In genomic region chr4:39406763-39407583, GRCh38 we compare ENCODE assay signal across 1 cellular context.
TF ChIP-seq lines count a peak whose summit lies in the region.

KLB (plus strand) TSS chr4:39406930; CDS start chr4:39406950, 20 bp downstream.

TF ChIP-seq in HepG2, 621 proteins besides CTCF, POLR2A, EP300 and RAD21 (continued from another document and continues in another):
- TF ChIP-seq CCAR2 (optimal IDR thresholded peaks at IDR 0.05; ENCODE audit: low read depth, low read length): no peak
- no peak for TF ChIP-seq ZNF773 (CRISPR knock-in tag; IDR thresholded peaks at IDR 0.05; ENCODE audit: borderline replicate concordance)
- TF ChIP-seq ZNF280B (CRISPR knock-in tag; IDR thresholded peaks at IDR 0.05; ENCODE audit: borderline replicate concordance): no peak
- TF ChIP-seq ZNF260 (CRISPR knock-in tag; IDR thresholded peaks at IDR 0.05; ENCODE audit: borderline replicate concordance, low read depth): no peak
- TF ChIP-seq GATAD1 (CRISPR knock-in tag; IDR thresholded peaks at IDR 0.05): no peak
- TF ChIP-seq CREB1 (IDR thresholded peaks at IDR 0.05): peak; percentile 43
- peak; percentile 76 for TF ChIP-seq CREB1 (CRISPR knock-in tag; IDR thresholded peaks at IDR 0.05)
- TF ChIP-seq DDIT3 (CRISPR knock-in tag; IDR thresholded peaks at IDR 0.05): no peak
- TF ChIP-seq ZNF781 (CRISPR knock-in tag; IDR thresholded peaks at IDR 0.05; ENCODE audit: borderline replicate concordance, not compliant biosample characterization): peak; percentile 61
- TF ChIP-seq SUZ12 (IDR thresholded peaks at IDR 0.05; ENCODE audit: low read depth, low read length): no peak
- TF ChIP-seq ZNF18 (CRISPR knock-in tag; IDR thresholded peaks at IDR 0.05; ENCODE audit: insufficient replicate concordance): no peak
- TF ChIP-seq, protein P1, sequence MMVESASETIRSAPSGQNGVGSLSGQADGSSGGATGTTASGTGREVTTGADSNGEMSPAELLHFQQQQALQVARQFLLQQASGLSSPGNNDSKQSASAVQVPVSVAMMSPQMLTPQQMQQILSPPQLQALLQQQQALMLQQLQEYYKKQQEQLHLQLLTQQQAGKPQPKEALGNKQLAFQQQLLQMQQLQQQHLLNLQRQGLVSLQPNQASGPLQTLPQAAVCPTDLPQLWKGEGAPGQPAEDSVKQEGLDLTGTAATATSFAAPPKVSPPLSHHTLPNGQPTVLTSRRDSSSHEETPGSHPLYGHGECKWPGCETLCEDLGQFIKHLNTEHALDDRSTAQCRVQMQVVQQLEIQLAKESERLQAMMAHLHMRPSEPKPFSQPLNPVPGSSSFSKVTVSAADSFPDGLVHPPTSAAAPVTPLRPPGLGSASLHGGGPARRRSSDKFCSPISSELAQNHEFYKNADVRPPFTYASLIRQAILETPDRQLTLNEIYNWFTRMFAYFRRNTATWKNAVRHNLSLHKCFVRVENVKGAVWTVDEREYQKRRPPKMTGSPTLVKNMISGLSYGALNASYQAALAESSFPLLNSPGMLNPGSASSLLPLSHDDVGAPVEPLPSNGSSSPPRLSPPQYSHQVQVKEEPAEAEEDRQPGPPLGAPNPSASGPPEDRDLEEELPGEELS (CRISPR knock-in tag; IDR thresholded peaks at IDR 0.05): peak; percentile 83
- no peak for TF ChIP-seq NFE2 (CRISPR knock-in tag; IDR thresholded peaks at IDR 0.05)
- no peak for TF ChIP-seq ZNF468 (CRISPR knock-in tag; IDR thresholded peaks at IDR 0.05)
- TF ChIP-seq, protein P2, sequence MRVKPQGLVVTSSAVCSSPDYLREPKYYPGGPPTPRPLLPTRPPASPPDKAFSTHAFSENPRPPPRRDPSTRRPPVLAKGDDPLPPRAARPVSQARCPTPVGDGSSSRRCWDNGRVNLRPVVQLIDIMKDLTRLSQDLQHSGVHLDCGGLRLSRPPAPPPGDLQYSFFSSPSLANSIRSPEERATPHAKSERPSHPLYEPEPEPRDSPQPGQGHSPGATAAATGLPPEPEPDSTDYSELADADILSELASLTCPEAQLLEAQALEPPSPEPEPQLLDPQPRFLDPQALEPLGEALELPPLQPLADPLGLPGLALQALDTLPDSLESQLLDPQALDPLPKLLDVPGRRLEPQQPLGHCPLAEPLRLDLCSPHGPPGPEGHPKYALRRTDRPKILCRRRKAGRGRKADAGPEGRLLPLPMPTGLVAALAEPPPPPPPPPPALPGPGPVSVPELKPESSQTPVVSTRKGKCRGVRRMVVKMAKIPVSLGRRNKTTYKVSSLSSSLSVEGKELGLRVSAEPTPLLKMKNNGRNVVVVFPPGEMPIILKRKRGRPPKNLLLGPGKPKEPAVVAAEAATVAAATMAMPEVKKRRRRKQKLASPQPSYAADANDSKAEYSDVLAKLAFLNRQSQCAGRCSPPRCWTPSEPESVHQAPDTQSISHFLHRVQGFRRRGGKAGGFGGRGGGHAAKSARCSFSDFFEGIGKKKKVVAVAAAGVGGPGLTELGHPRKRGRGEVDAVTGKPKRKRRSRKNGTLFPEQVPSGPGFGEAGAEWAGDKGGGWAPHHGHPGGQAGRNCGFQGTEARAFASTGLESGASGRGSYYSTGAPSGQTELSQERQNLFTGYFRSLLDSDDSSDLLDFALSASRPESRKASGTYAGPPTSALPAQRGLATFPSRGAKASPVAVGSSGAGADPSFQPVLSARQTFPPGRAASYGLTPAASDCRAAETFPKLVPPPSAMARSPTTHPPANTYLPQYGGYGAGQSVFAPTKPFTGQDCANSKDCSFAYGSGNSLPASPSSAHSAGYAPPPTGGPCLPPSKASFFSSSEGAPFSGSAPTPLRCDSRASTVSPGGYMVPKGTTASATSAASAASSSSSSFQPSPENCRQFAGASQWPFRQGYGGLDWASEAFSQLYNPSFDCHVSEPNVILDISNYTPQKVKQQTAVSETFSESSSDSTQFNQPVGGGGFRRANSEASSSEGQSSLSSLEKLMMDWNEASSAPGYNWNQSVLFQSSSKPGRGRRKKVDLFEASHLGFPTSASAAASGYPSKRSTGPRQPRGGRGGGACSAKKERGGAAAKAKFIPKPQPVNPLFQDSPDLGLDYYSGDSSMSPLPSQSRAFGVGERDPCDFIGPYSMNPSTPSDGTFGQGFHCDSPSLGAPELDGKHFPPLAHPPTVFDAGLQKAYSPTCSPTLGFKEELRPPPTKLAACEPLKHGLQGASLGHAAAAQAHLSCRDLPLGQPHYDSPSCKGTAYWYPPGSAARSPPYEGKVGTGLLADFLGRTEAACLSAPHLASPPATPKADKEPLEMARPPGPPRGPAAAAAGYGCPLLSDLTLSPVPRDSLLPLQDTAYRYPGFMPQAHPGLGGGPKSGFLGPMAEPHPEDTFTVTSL (CRISPR knock-in tag; IDR thresholded peaks at IDR 0.05; ENCODE audit: borderline replicate concordance): peak; percentile 53; the same call in 1 of the 2 replicates
- TF ChIP-seq DMTF1 (CRISPR knock-in tag; IDR thresholded peaks at IDR 0.05): no peak
- TF ChIP-seq NFKB2 (CRISPR knock-in tag; IDR thresholded peaks at IDR 0.05; ENCODE audit: borderline replicate concordance): no peak
- TF ChIP-seq MAX (IDR thresholded peaks at IDR 0.05): peak; percentile 29
- TF ChIP-seq ZNF256 (CRISPR knock-in tag; conservative IDR thresholded peaks at IDR 0.05): 0 out of 2 replicates have a peak, but pooled peaks have one; percentile 71
- no peak for TF ChIP-seq ZNF598 (CRISPR knock-in tag; IDR thresholded peaks at IDR 0.05; ENCODE audit: borderline replicate concordance)
- TF ChIP-seq, protein P3, sequence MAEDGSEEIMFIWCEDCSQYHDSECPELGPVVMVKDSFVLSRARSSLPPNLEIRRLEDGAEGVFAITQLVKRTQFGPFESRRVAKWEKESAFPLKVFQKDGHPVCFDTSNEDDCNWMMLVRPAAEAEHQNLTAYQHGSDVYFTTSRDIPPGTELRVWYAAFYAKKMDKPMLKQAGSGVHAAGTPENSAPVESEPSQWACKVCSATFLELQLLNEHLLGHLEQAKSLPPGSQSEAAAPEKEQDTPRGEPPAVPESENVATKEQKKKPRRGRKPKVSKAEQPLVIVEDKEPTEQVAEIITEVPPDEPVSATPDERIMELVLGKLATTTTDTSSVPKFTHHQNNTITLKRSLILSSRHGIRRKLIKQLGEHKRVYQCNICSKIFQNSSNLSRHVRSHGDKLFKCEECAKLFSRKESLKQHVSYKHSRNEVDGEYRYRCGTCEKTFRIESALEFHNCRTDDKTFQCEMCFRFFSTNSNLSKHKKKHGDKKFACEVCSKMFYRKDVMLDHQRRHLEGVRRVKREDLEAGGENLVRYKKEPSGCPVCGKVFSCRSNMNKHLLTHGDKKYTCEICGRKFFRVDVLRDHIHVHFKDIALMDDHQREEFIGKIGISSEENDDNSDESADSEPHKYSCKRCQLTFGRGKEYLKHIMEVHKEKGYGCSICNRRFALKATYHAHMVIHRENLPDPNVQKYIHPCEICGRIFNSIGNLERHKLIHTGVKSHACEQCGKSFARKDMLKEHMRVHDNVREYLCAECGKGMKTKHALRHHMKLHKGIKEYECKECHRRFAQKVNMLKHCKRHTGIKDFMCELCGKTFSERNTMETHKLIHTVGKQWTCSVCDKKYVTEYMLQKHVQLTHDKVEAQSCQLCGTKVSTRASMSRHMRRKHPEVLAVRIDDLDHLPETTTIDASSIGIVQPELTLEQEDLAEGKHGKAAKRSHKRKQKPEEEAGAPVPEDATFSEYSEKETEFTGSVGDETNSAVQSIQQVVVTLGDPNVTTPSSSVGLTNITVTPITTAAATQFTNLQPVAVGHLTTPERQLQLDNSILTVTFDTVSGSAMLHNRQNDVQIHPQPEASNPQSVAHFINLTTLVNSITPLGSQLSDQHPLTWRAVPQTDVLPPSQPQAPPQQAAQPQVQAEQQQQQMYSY (CRISPR knock-in tag; IDR thresholded peaks at IDR 0.05): peak; percentile 40; the same call in 1 of the 2 replicates
- TF ChIP-seq KMT2B (CRISPR knock-in tag; IDR thresholded peaks at IDR 0.05): peak; percentile 61; the same call in 1 of the 2 replicates
- peak in 1 of 2 experiments; percentile 77; a peak in 2 of 4 replicates for TF ChIP-seq KLF16 (CRISPR knock-in tag; IDR thresholded peaks at IDR 0.05)
- TF ChIP-seq, protein P4, sequence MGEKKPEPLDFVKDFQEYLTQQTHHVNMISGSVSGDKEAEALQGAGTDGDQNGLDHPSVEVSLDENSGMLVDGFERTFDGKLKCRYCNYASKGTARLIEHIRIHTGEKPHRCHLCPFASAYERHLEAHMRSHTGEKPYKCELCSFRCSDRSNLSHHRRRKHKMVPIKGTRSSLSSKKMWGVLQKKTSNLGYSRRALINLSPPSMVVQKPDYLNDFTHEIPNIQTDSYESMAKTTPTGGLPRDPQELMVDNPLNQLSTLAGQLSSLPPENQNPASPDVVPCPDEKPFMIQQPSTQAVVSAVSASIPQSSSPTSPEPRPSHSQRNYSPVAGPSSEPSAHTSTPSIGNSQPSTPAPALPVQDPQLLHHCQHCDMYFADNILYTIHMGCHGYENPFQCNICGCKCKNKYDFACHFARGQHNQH (CRISPR knock-in tag; IDR thresholded peaks at IDR 0.05): peak; percentile 76
- TF ChIP-seq ZNF703 (CRISPR knock-in tag; IDR thresholded peaks at IDR 0.05; ENCODE audit: borderline replicate concordance): no peak
- peak; percentile 94 for TF ChIP-seq TGIF2 (CRISPR knock-in tag; IDR thresholded peaks at IDR 0.05)
- TF ChIP-seq PBX2 (CRISPR knock-in tag; IDR thresholded peaks at IDR 0.05): no peak
- 0 out of 2 replicates have a peak, but pooled peaks have one; percentile 8 for TF ChIP-seq NFYC (CRISPR knock-in tag; IDR thresholded peaks at IDR 0.05)
- TF ChIP-seq SALL2 (CRISPR knock-in tag; IDR thresholded peaks at IDR 0.05): no peak
- peak; percentile 72; the same call in 1 of the 2 replicates for TF ChIP-seq TSC22D2 (CRISPR knock-in tag; IDR thresholded peaks at IDR 0.05; ENCODE audit: borderline replicate concordance)
- no peak for TF ChIP-seq ZBTB33 (CRISPR knock-in tag; IDR thresholded peaks at IDR 0.05)
- TF ChIP-seq MEIS2 (CRISPR knock-in tag; IDR thresholded peaks at IDR 0.05): no peak
